1 cellular context compared by ENCODE assay signal in the genomic region with DNA sequence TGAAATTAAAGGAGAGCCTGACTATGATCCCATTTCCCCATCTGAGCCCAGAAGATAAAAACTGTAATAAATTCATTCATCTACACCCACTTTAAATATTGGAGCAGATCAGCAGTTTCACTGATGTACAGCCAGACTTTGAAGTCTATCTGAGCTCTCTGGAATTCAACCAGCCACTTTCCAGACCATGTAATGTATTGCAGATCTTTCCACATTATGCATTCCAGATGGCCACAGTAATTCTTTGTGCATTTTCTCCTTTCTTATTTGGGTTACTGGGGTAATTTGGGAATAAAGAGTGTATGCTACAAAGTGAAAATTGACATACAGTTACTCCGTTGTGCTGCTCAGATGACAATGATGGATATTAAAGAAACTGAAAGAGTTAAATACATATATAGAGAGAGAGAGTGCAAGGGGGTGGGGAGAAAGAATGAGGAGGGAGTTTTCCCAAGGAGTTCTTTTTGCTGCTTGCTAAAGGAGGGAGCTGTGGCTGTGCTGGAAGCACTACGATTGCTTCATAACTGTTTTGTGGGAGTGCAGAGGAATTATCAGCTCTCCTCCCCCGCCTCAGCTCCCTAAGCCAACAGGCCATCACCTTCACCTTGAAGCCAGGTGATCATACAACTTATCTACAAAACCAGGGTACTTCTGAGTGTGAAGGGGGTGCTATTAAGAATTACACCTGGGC.
TF ChIP-seq lines count a peak whose summit lies in the region.

No MANE protein-coding gene starts in this region.

TF ChIP-seq in IMR-90, 13 proteins besides CTCF, POLR2A, EP300 and RAD21:
- TF ChIP-seq FOS (IDR thresholded peaks at IDR 0.05; ENCODE audit: low read depth, low read length) (no peak), RCOR1 (IDR thresholded peaks at IDR 0.05; ENCODE audit: insufficient replicate concordance, low read length) (no peak), CEBPB (IDR thresholded peaks at IDR 0.05; ENCODE audit: low read depth, low read length) (peak; percentile 79), RFX5 (IDR thresholded peaks at IDR 0.05; ENCODE audit: low read depth, low read length) (no peak), MXI1 (IDR thresholded peaks at IDR 0.05; ENCODE audit: borderline replicate concordance, low read depth, low read length) (no peak), BHLHE40 (IDR thresholded peaks at IDR 0.05; ENCODE audit: low read depth, low read length) (no peak), MAFK (IDR thresholded peaks at IDR 0.05; ENCODE audit: low read depth, low read length) (0 out of 2 replicates have a peak, but pooled peaks have one; percentile 3), NFE2L2 (IDR thresholded peaks at IDR 0.05; ENCODE audit: low read depth, low read length) (no peak), SMC3 (IDR thresholded peaks at IDR 0.05; ENCODE audit: low read depth, low read length) (no peak), MAZ (IDR thresholded peaks at IDR 0.05; ENCODE audit: borderline replicate concordance, low read depth, low read length) (no peak)
- TF ChIP-seq, protein P1, sequence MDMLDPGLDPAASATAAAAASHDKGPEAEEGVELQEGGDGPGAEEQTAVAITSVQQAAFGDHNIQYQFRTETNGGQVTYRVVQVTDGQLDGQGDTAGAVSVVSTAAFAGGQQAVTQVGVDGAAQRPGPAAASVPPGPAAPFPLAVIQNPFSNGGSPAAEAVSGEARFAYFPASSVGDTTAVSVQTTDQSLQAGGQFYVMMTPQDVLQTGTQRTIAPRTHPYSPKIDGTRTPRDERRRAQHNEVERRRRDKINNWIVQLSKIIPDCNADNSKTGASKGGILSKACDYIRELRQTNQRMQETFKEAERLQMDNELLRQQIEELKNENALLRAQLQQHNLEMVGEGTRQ (IDR thresholded peaks at IDR 0.05; ENCODE audit: low read depth, low read length) = no peak
- TF ChIP-seq, protein P2, sequence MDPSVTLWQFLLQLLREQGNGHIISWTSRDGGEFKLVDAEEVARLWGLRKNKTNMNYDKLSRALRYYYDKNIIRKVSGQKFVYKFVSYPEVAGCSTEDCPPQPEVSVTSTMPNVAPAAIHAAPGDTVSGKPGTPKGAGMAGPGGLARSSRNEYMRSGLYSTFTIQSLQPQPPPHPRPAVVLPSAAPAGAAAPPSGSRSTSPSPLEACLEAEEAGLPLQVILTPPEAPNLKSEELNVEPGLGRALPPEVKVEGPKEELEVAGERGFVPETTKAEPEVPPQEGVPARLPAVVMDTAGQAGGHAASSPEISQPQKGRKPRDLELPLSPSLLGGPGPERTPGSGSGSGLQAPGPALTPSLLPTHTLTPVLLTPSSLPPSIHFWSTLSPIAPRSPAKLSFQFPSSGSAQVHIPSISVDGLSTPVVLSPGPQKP (IDR thresholded peaks at IDR 0.05; ENCODE audit: borderline replicate concordance, low read depth, low read length) = no peak
